Comparison of ENCODE assay signal across 1 cellular context in genomic region chr12:79692860-79693605, GRCh38.
TF ChIP-seq lines count a peak whose summit lies in the region.

No MANE protein-coding gene starts in this region.

TF ChIP-seq in IMR-90, 13 proteins besides CTCF, POLR2A, EP300 and RAD21:
- TF ChIP-seq BHLHE40 (IDR thresholded peaks at IDR 0.05; ENCODE audit: low read depth, low read length) = no peak
- peak; percentile 26; the same call in 1 of the 2 replicates for TF ChIP-seq NFE2L2 (IDR thresholded peaks at IDR 0.05; ENCODE audit: low read depth, low read length)
- peak; percentile 76 for TF ChIP-seq MAFK (IDR thresholded peaks at IDR 0.05; ENCODE audit: low read depth, low read length)
- TF ChIP-seq RCOR1 (IDR thresholded peaks at IDR 0.05; ENCODE audit: insufficient replicate concordance, low read length) = peak; percentile 70
- TF ChIP-seq CEBPB (IDR thresholded peaks at IDR 0.05; ENCODE audit: low read depth, low read length) = peak; percentile 72; the same call in 1 of the 2 replicates
